ENCODE assay signal across 15 cellular contexts in genomic region chr5:922745-923472, GRCh38. TPM values are rescaled to one million over a fixed set of nuclear protein-coding genes. Genes with fewer than 3 reads are reported as not detected.
DNase-seq lines count a peak whose midpoint lies in the region; ATAC-seq and TF ChIP-seq lines count a peak whose summit lies in the region.
"Had no signal": no experiment of that assay in that cellular context is flagged by ENCODE, and none has a peak within 500 bp of the region (broad histone marks: within the 10 kb centered on the region; RNA-seq: fewer than 3 reads in every experiment).

No MANE protein-coding gene starts in this region.

- H3K36me3 Mint-ChIP-seq in activated naive CD4-positive, alpha-beta T cell treated with anti-CD3 and anti-CD28 coated beads, Interleukin-2, amount 50 U/mL, for 72 hours, result peaks cover 4 to 11% of the 10 kb centered on the region in 2 donors
- peaks cover 14% of the 10 kb centered on the region for H3K36me3 Mint-ChIP-seq in activated naive CD4-positive, alpha-beta T cell treated with anti-CD3 and anti-CD28 coated beads for 36 hours (ENCODE audit: low read depth)
- H3K36me3 Mint-ChIP-seq in T-helper 17 cell (ENCODE audit: low read depth), result peaks cover 2% of the 10 kb centered on the region
- peaks cover 4% of the 10 kb centered on the region for H3K36me3 Mint-ChIP-seq in activated CD4-positive, alpha-beta T cell treated with anti-CD3 and anti-CD28 coated beads, Interleukin-2, amount 10 ng/mL, durations not matched to agents 7 days and 5 days (ENCODE audit: low read depth)
- H3K36me3 Mint-ChIP-seq: brain, natural killer cell had no signal

- TF ChIP-seq RAD21 in neural cell (conservative IDR thresholded peaks at IDR 0.05), result no peak

- H3K27ac Mint-ChIP-seq in activated naive CD4-positive, alpha-beta T cell treated with anti-CD3 and anti-CD28 coated beads, Interleukin-2, amount 50 U/mL, for 72 hours, result peak overlapping the region; percentile 13 to 79
- H3K27ac Mint-ChIP-seq in activated naive CD4-positive, alpha-beta T cell treated with anti-CD3 and anti-CD28 coated beads for 36 hours, result no peak overlapping the region
- peak overlapping the region; percentile 49 for H3K27ac Mint-ChIP-seq in T-helper 17 cell
- no peak overlapping the region for H3K27ac Mint-ChIP-seq in activated CD4-positive, alpha-beta T cell treated with anti-CD3 and anti-CD28 coated beads, Interleukin-2, amount 10 ng/mL, durations not matched to agents 7 days and 5 days
- H3K27ac Mint-ChIP-seq: activated CD4-positive, alpha-beta memory T cell treated with anti-CD3 and anti-CD28 coated beads, Interleukin-2, amount 10 ng/mL, durations not matched to agents 7 days and 5 days; mesothelial cell of epicardium; natural killer cell had no signal

- H3K79me2 ChIP-seq in neural cell (replicated peaks; ENCODE audit: insufficient read depth, low read length), result no peaks in the 10 kb centered on the region

- no peaks in the 10 kb centered on the region for H3K9me2 ChIP-seq in neural cell (ENCODE audit: insufficient read depth, low read length)

- no peaks in the 10 kb centered on the region for H3F3A ChIP-seq in neural cell (ENCODE audit: insufficient read depth, low read length, poor library complexity, severe bottlenecking)

- no peak overlapping the region for H3K4me3 ChIP-seq in neural cell (ENCODE audit: low read length)
- H3K4me3 ChIP-seq: HAP-1, SJCRH30 had no signal

- no peaks in the 10 kb centered on the region for H3K9me3 ChIP-seq in T-helper 17 cell (ENCODE audit: control insufficient read depth, low read length, poor library complexity, severe bottlenecking)
- no peaks in the 10 kb centered on the region for H3K9me3 ChIP-seq in neural cell (ENCODE audit: low read length)
- H3K9me3 ChIP-seq: HAP-1, SJCRH30 had no signal

- peaks cover 6% of the 10 kb centered on the region for H3K4me1 Mint-ChIP-seq in activated naive CD4-positive, alpha-beta T cell treated with anti-CD3 and anti-CD28 coated beads for 36 hours (ENCODE audit: low read depth)
- H3K4me1 Mint-ChIP-seq in T-helper 17 cell, result peaks cover 17% of the 10 kb centered on the region
- H3K4me1 Mint-ChIP-seq in activated CD4-positive, alpha-beta T cell treated with anti-CD3 and anti-CD28 coated beads, Interleukin-2, amount 10 ng/mL, durations not matched to agents 7 days and 5 days, result peaks cover 13% of the 10 kb centered on the region

- H2AFZ ChIP-seq in neural cell (ENCODE audit: low read depth, low read length), result no peak overlapping the region

- no peaks in the 10 kb centered on the region for H3K36me3 ChIP-seq in neural cell (ENCODE audit: insufficient read depth, low read length)

- no peaks in the 10 kb centered on the region for H3K9me3 Mint-ChIP-seq in activated naive CD4-positive, alpha-beta T cell treated with anti-CD3 and anti-CD28 coated beads, Interleukin-2, amount 50 U/mL, for 72 hours
- H3K9me3 Mint-ChIP-seq in activated naive CD4-positive, alpha-beta T cell treated with anti-CD3 and anti-CD28 coated beads for 36 hours, result no peaks in the 10 kb centered on the region
- H3K9me3 Mint-ChIP-seq in activated CD4-positive, alpha-beta T cell treated with anti-CD3 and anti-CD28 coated beads, Interleukin-2, amount 10 ng/mL, durations not matched to agents 7 days and 5 days, result no peaks in the 10 kb centered on the region
- H3K9me3 Mint-ChIP-seq: activated CD4-positive, alpha-beta memory T cell treated with anti-CD3 and anti-CD28 coated beads, Interleukin-2, amount 10 ng/mL, durations not matched to agents 7 days and 5 days; natural killer cell had no signal

- H3K9ac ChIP-seq in neural cell (ENCODE audit: low read length), result peak overlapping the region; percentile 22

- H3K4me2 ChIP-seq in neural cell (ENCODE audit: low read length), result no peak overlapping the region

- intact Hi-C loops in activated naive CD4-positive, alpha-beta T cell treated with anti-CD3 and anti-CD28 coated beads for 36 hours (cut with micrococcal nuclease), result loop anchor here (1.0 to 2.0 kb wide), 5 partner anchors 34 to 722 kb away; no protein-coding TSS in a partner anchor

- no peak overlapping the region for H3K4me3 Mint-ChIP-seq in activated naive CD4-positive, alpha-beta T cell treated with anti-CD3 and anti-CD28 coated beads for 36 hours
- H3K4me3 Mint-ChIP-seq in T-helper 17 cell, result no peak overlapping the region
- H3K4me3 Mint-ChIP-seq in activated CD4-positive, alpha-beta T cell treated with anti-CD3 and anti-CD28 coated beads, Interleukin-2, amount 10 ng/mL, durations not matched to agents 7 days and 5 days, result no peak overlapping the region
- H3K4me3 Mint-ChIP-seq: activated CD4-positive, alpha-beta memory T cell treated with anti-CD3 and anti-CD28 coated beads, Interleukin-2, amount 10 ng/mL, durations not matched to agents 7 days and 5 days; brain; mesothelial cell of epicardium; natural killer cell had no signal

- CTCF ChIA-PET in activated naive CD4-positive, alpha-beta T cell treated with anti-CD3 and anti-CD28 coated beads for 36 hours (lab: Charles Lee), result interaction anchor here (0.8 to 2.7 kb wide), 9 partner anchors 8 to 252 kb away, joined by 3 to 11 read pairs (median 6); partner anchors contain the start of gene NKD2
- CTCF ChIA-PET in activated CD4-positive, alpha-beta T cell treated with anti-CD3 and anti-CD28 coated beads, Interleukin-2, amount 10 ng/mL, durations not matched to agents 7 days and 5 days (lab: Charles Lee), result interaction anchor here (1.0 to 1.9 kb wide), 7 partner anchors 9 to 218 kb away, joined by 3 to 19 read pairs (median 4); no protein-coding TSS in a partner anchor

- POLR2A ChIA-PET in activated CD4-positive, alpha-beta T cell treated with anti-CD3 and anti-CD28 coated beads, Interleukin-2, amount 10 ng/mL, durations not matched to agents 7 days and 5 days (lab: Charles Lee), result no interaction called here

- H3K27me3 Mint-ChIP-seq in activated naive CD4-positive, alpha-beta T cell treated with anti-CD3 and anti-CD28 coated beads for 36 hours (ENCODE audit: low read depth), result peaks cover 27% of the 10 kb centered on the region
- H3K27me3 Mint-ChIP-seq in T-helper 17 cell, result peaks cover 43% of the 10 kb centered on the region
- H3K27me3 Mint-ChIP-seq in activated CD4-positive, alpha-beta T cell treated with anti-CD3 and anti-CD28 coated beads, Interleukin-2, amount 10 ng/mL, durations not matched to agents 7 days and 5 days, result peaks cover 26% of the 10 kb centered on the region

- ATAC-seq in activated naive CD4-positive, alpha-beta T cell treated with anti-CD3 and anti-CD28 coated beads, Interleukin-2, amount 50 U/mL, for 72 hours, result no peak
- no peak for ATAC-seq in T-helper 17 cell

- DNase-seq in activated naive CD4-positive, alpha-beta T cell treated with anti-CD3 and anti-CD28 coated beads, Interleukin-2, amount 50 U/mL, for 72 hours (ENCODE audit: low spot score in 2 of 2), result no peak
- no peak for DNase-seq in activated naive CD4-positive, alpha-beta T cell treated with anti-CD3 and anti-CD28 coated beads for 36 hours
- DNase-seq in T-helper 17 cell (no peak), kidney tubule cell (ENCODE audit: low spot score) (no peak), NCI-H187 treated with DMSO at 0.1 percent for 48 hours (lab: John Stamatoyannopoulos, UW) (no peak)
- DNase-seq in activated CD4-positive, alpha-beta T cell treated with anti-CD3 and anti-CD28 coated beads, Interleukin-2, amount 10 ng/mL, durations not matched to agents 7 days and 5 days, result no peak
- no peak for DNase-seq in stimulated activated CD8-positive, alpha-beta memory T cell treated with anti-CD3 and anti-CD28 coated beads, Interleukin-4, amount 100 ng/mL, for 48 hours
- DNase-seq: NCI-H1417 treated with DMSO at 0.1 percent for 48 hours had no signal

- peaks cover 15% of the 10 kb centered on the region for H3K27me3 ChIP-seq in neural cell (ENCODE audit: insufficient read depth, low read depth, low read length)
- H3K27me3 ChIP-seq: SJCRH30 had no signal

- H3K27ac ChIP-seq in neural cell (ENCODE audit: low read length), result no peak overlapping the region
- H3K27ac ChIP-seq: SJCRH30 had no signal

- no peaks in the 10 kb centered on the region for H4K20me1 ChIP-seq in neural cell (ENCODE audit: insufficient read depth)

- TF ChIP-seq EP300 in neural cell (conservative IDR thresholded peaks at IDR 0.05; ENCODE audit: poor library complexity, severe bottlenecking), result no peak

- no peak for TF ChIP-seq CTCF in neural cell (IDR thresholded peaks at IDR 0.05; ENCODE audit: poor library complexity, severe bottlenecking)

TF ChIP-seq in neural cell, 6 proteins besides CTCF, POLR2A, EP300 and RAD21 (continues in another document):
- TF ChIP-seq TAF1 (IDR thresholded peaks at IDR 0.05; ENCODE audit: low read depth), result no peak

RNA-seq across cellular contexts. Expression of gene TRIP13, which starts 30.2 kb away (rescaled TPM):
- total RNA-seq in activated naive CD4-positive, alpha-beta T cell treated with anti-CD3 and anti-CD28 coated beads, Interleukin-2, amount 50 U/mL, for 72 hours, result 10 to 100 TPM; 20.1 to 25.5 TPM
- total RNA-seq in activated naive CD4-positive, alpha-beta T cell treated with anti-CD3 and anti-CD28 coated beads for 36 hours, result 10 to 100 TPM; 24.0 to 29.9 TPM
- total RNA-seq in T-helper 17 cell, result 1 to 10 TPM; 1.0 to 2.6 TPM
- polyA plus RNA-seq in neural cell, result 2.1 and 2.6 TPM in 2 replicates
- 2.1 and 2.4 TPM in 2 replicates for polyA minus RNA-seq in neural cell
- 10 to 100 TPM; 33.4 to 38.6 TPM for total RNA-seq in activated CD4-positive, alpha-beta T cell treated with anti-CD3 and anti-CD28 coated beads, Interleukin-2, amount 10 ng/mL, durations not matched to agents 7 days and 5 days

RNA-seq across cellular contexts. Expression of gene BRD9, which starts 30.3 kb away (rescaled TPM):
- 10 to 100 TPM; 60.4 to 61.7 TPM for total RNA-seq in activated naive CD4-positive, alpha-beta T cell treated with anti-CD3 and anti-CD28 coated beads, Interleukin-2, amount 50 U/mL, for 72 hours
- 10 to 100 TPM; 42.4 to 45.4 TPM for total RNA-seq in activated naive CD4-positive, alpha-beta T cell treated with anti-CD3 and anti-CD28 coated beads for 36 hours
- total RNA-seq in T-helper 17 cell, result 100 to 1,000 TPM; 179 to 200 TPM
- 50.4 and 51.3 TPM in 2 replicates for polyA plus RNA-seq in neural cell
- polyA minus RNA-seq in neural cell, result 50.4 and 55.8 TPM in 2 replicates
- 10 to 100 TPM; 52.7 to 59.1 TPM for total RNA-seq in activated CD4-positive, alpha-beta T cell treated with anti-CD3 and anti-CD28 coated beads, Interleukin-2, amount 10 ng/mL, durations not matched to agents 7 days and 5 days

Comparison
In these comparisons a context has a peak if more than half of its experiments do, and no peak if none do; other contexts are left out.
1. H3K27ac Mint-ChIP-seq: peak in activated naive CD4-positive, alpha-beta T cell treated with anti-CD3 and anti-CD28 coated beads, Interleukin-2, amount 50 U/mL, for 72 hours (2 of 2) and T-helper 17 cell (single experiment); none in activated naive CD4-positive, alpha-beta T cell treated with anti-CD3 and anti-CD28 coated beads for 36 hours (single experiment) and activated CD4-positive, alpha-beta T cell treated with anti-CD3 and anti-CD28 coated beads, Interleukin-2, amount 10 ng/mL, durations not matched to agents 7 days and 5 days (single experiment).
2. RNA of gene TRIP13, which starts 30.2 kb away (total RNA-seq): 33.4 to 38.6 TPM in activated CD4-positive, alpha-beta T cell treated with anti-CD3 and anti-CD28 coated beads, Interleukin-2, amount 10 ng/mL, durations not matched to agents 7 days and 5 days, 24.0 to 29.9 TPM in activated naive CD4-positive, alpha-beta T cell treated with anti-CD3 and anti-CD28 coated beads for 36 hours and 20.1 to 25.5 TPM in activated naive CD4-positive, alpha-beta T cell treated with anti-CD3 and anti-CD28 coated beads, Interleukin-2, amount 50 U/mL, for 72 hours; 1.0 to 2.6 TPM in T-helper 17 cell; every median in the first group is over 4 times any median in the second.